17 cellular contexts compared by ENCODE assay signal in the genomic region with DNA sequence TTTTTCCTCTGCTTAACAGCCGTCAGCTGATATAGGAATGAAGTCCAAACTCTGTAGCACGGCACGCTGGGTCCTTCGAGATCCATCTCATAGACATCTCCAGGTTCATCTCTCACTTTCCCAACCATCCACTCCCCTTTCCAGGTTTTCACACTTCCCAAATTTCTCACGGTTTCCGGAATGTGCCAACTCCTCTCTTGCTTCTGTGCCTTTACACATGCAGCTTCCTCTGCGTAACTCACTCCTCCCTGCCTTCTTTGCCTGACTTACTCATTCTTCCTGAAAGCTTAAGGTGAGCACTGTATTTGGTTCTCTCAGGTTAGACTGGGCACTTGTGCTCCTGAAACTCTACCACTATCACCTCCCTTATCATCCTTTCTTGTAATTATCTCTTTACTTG.
DNase-seq lines count a peak whose midpoint lies in the region; ATAC-seq, FAIRE-seq and TF ChIP-seq lines count a peak whose summit lies in the region.
"Had no signal": no experiment of that assay in that cellular context is flagged by ENCODE, and none has a peak within 500 bp of the region (broad histone marks: within the 10 kb centered on the region; RNA-seq: fewer than 3 reads in every experiment).

No MANE protein-coding gene starts in this region.

- H3K4me1 Mint-ChIP-seq in activated CD8-positive, alpha-beta memory T cell treated with anti-CD3 and anti-CD28 coated beads, Interleukin-2, amount 10 ng/mL, durations not matched to agents 7 days and 5 days = no peaks in the 10 kb centered on the region
- H3K4me1 Mint-ChIP-seq in nephron progenitor cell = peaks cover 12% of the 10 kb centered on the region

- CTCF ChIA-PET in activated CD8-positive, alpha-beta memory T cell treated with anti-CD3 and anti-CD28 coated beads, Interleukin-2, amount 10 ng/mL, durations not matched to agents 7 days and 5 days (lab: Charles Lee) = no interaction called here

- peaks cover 34% of the 10 kb centered on the region for H3K36me3 Mint-ChIP-seq in activated CD8-positive, alpha-beta memory T cell treated with anti-CD3 and anti-CD28 coated beads, Interleukin-2, amount 10 ng/mL, durations not matched to agents 7 days and 5 days
- H3K36me3 Mint-ChIP-seq in nephron progenitor cell (ENCODE audit: low read depth) = peaks cover 23% of the 10 kb centered on the region

- H3K27me3 ChIP-seq in bronchial epithelial cell (ENCODE audit: control insufficient read depth, insufficient read depth, low read length) = no peaks in the 10 kb centered on the region
- H3K27me3 ChIP-seq: BLaER1 had no signal

- peak overlapping the region; percentile 13 for H3K27ac Mint-ChIP-seq in activated CD8-positive, alpha-beta memory T cell treated with anti-CD3 and anti-CD28 coated beads, Interleukin-2, amount 10 ng/mL, durations not matched to agents 7 days and 5 days
- H3K27ac Mint-ChIP-seq in nephron progenitor cell = peak overlapping the region; percentile 88

- ATAC-seq in activated CD8-positive, alpha-beta memory T cell treated with anti-CD3 and anti-CD28 coated beads, Interleukin-2, amount 10 ng/mL, durations not matched to agents 7 days and 5 days = no peak
- ATAC-seq in esophagus mucosa = peak; percentile 56

- H3K36me3 ChIP-seq in bronchial epithelial cell (ENCODE audit: control insufficient read depth, insufficient read depth, low read length) = peaks cover 3% of the 10 kb centered on the region
- H3K36me3 ChIP-seq: HAP-1 had no signal

- H3K4me3 ChIP-seq in bronchial epithelial cell (ENCODE audit: low read depth, low read length) = no peak overlapping the region
- H3K4me3 ChIP-seq: BLaER1, HAP-1 had no signal

- FAIRE-seq in bronchial epithelial cell (lab: Jason Lieb, UNC) = no peak
- FAIRE-seq: GM18507 had no signal

- no peaks in the 10 kb centered on the region for H3K27me3 Mint-ChIP-seq in activated CD8-positive, alpha-beta memory T cell treated with anti-CD3 and anti-CD28 coated beads, Interleukin-2, amount 10 ng/mL, durations not matched to agents 7 days and 5 days
- no peaks in the 10 kb centered on the region for H3K27me3 Mint-ChIP-seq in nephron progenitor cell (ENCODE audit: low read depth, poor library complexity)
- H3K27me3 Mint-ChIP-seq: CD8-positive, alpha-beta memory T cell had no signal

- DNase-seq in activated CD8-positive, alpha-beta memory T cell treated with anti-CD3 and anti-CD28 coated beads, Interleukin-2, amount 10 ng/mL, durations not matched to agents 7 days and 5 days = no peak
- DNase-seq in activated CD8-positive, alpha-beta memory T cell treated with anti-CD3 and anti-CD28 coated beads, Interleukin-2, amount 50 U/mL, for 4 hours = no peak
- DNase-seq in bronchial epithelial cell (ENCODE audit: low read depth) (peak; percentile 33), nephron progenitor cell (no peak), UCSD-AML1 (lab: John Stamatoyannopoulos, UW; ENCODE audit: unreplicated experiment) (no peak), NCI-H524 (lab: John Stamatoyannopoulos, UW) (no peak)
- no peak for DNase-seq in activated effector memory CD4-positive, alpha-beta T cell treated with Interleukin-2 at 50 U/mL for 16 hours
- DNase-seq: 8988T; AML-193; Caco-2; CD8-positive, alpha-beta memory T cell; GF-D8; GOT3 had no signal

- peaks cover 2% of the 10 kb centered on the region for H3K9me3 Mint-ChIP-seq in activated CD8-positive, alpha-beta memory T cell treated with anti-CD3 and anti-CD28 coated beads, Interleukin-2, amount 10 ng/mL, durations not matched to agents 7 days and 5 days (ENCODE audit: low read depth)
- peaks cover 4% of the 10 kb centered on the region for H3K9me3 Mint-ChIP-seq in nephron progenitor cell
- H3K9me3 Mint-ChIP-seq: CD8-positive, alpha-beta memory T cell had no signal

- H3K4me3 Mint-ChIP-seq in activated CD8-positive, alpha-beta memory T cell treated with anti-CD3 and anti-CD28 coated beads, Interleukin-2, amount 10 ng/mL, durations not matched to agents 7 days and 5 days = no peak overlapping the region
- no peak overlapping the region for H3K4me3 Mint-ChIP-seq in nephron progenitor cell
- H3K4me3 Mint-ChIP-seq: CD8-positive, alpha-beta memory T cell had no signal

- TF ChIP-seq CTCF in bronchial epithelial cell (IDR thresholded peaks at IDR 0.05; ENCODE audit: insufficient read depth, low read length, severe bottlenecking) (no peak), nephron progenitor cell (IDR thresholded peaks at IDR 0.05) (no peak)
